Comparison of ENCODE assay signal across 1 cellular context in genomic region chr17:48025040-48025903, GRCh38.
TF ChIP-seq lines count a peak whose summit lies in the region.

No MANE protein-coding gene starts in this region.

TF ChIP-seq in K562, 482 proteins besides CTCF, POLR2A, EP300 and RAD21 (continued from another document):
- TF ChIP-seq CHD7 (IDR thresholded peaks at IDR 0.05; ENCODE audit: low read depth, low read length) (no peak), GATAD2A (IDR thresholded peaks at IDR 0.05) (no peak), ZNF57 (CRISPR knock-in tag; IDR thresholded peaks at IDR 0.05) (no peak), PHB (CRISPR knock-in tag; IDR thresholded peaks at IDR 0.05) (no peak), DACH1 (IDR thresholded peaks at IDR 0.05; ENCODE audit: partially characterized antibody) (no peak), ZNF384 (IDR thresholded peaks at IDR 0.05; ENCODE audit: low read depth, low read length) (no peak), ZNF143 (CRISPR knock-in tag; IDR thresholded peaks at IDR 0.05) (peak; percentile 58; the same call in 1 of the 2 replicates), ZNF740 (CRISPR knock-in tag; IDR thresholded peaks at IDR 0.05) (0 out of 2 replicates have a peak, but pooled peaks have one; percentile 33), ZNF740 (tag; IDR thresholded peaks at IDR 0.05) (no peak), SMC3 (conservative IDR thresholded peaks at IDR 0.05; ENCODE audit: insufficient read depth, low read depth, low read length) (peak; percentile 84), SIN3A (IDR thresholded peaks at IDR 0.05; ENCODE audit: borderline replicate concordance in 2 of 2, control insufficient read depth in 1 of 2, low read depth in 2 of 2, low read length in 2 of 2) (peak; percentile 94 to 95; a peak in 3 of 4 replicates), TCF3 (CRISPR knock-in tag; IDR thresholded peaks at IDR 0.05) (no peak), PKNOX1 (IDR thresholded peaks at IDR 0.05) (peak; percentile 96)
